Comparison of ENCODE assay signal across 8 cellular contexts in genomic region chr11:2305140-2305861, GRCh38. TPM values are rescaled to one million over a fixed set of nuclear protein-coding genes. Genes with fewer than 3 reads are reported as not detected.
DNase-seq lines count a peak whose midpoint lies in the region; ATAC-seq and TF ChIP-seq lines count a peak whose summit lies in the region.

No MANE protein-coding gene starts in this region.

- no peak for TF ChIP-seq EP300 in Ishikawa (IDR thresholded peaks at IDR 0.05; ENCODE audit: borderline replicate concordance)

- H3K9me3 ChIP-seq in SU-DHL-6 (ENCODE audit: insufficient read depth, low read length) (no peaks in the 10 kb centered on the region), psoas muscle (no peaks in the 10 kb centered on the region), upper lobe of right lung (no peaks in the 10 kb centered on the region)

- peak; percentile 84 for DNase-seq in D341Med (ENCODE audit: low spot score)
- peak; percentile 78 for DNase-seq in activated naive CD8-positive, alpha-beta T cell treated with anti-CD3 and anti-CD28 coated beads, Interleukin-2, amount 50 U/mL, for 16 hours (ENCODE audit: low read depth, low spot score)
- DNase-seq in cardiac septum (ENCODE audit: low spot score), result peak; percentile 96
- DNase-seq in psoas muscle, result peak; percentile 87 to 92
- DNase-seq in upper lobe of right lung, result peak; percentile 94

- ATAC-seq in psoas muscle (peak; percentile 87 to 94 (median 90)), upper lobe of right lung (peak; percentile 76), GM19395 (IDR thresholded peaks at IDR 0.05; ENCODE audit: unreplicated experiment) (no peak)

- peak; percentile 93 for TF ChIP-seq CTCF in SU-DHL-6 (IDR thresholded peaks at IDR 0.05; ENCODE audit: insufficient read depth, low read length, poor library complexity, severe bottlenecking)
- TF ChIP-seq CTCF in psoas muscle (IDR thresholded peaks at IDR 0.05), result peak; percentile 86
- peak; percentile 88 for TF ChIP-seq CTCF in upper lobe of right lung (IDR thresholded peaks at IDR 0.05)

- H3K27me3 ChIP-seq in SU-DHL-6 (ENCODE audit: low read length) (no peaks in the 10 kb centered on the region), psoas muscle (ENCODE audit: insufficient read depth in 3 of 3, low read length in 2 of 3) (no peaks in the 10 kb centered on the region), upper lobe of right lung (no peaks in the 10 kb centered on the region)

- H3K4me1 ChIP-seq in psoas muscle (peaks cover 7% of the 10 kb centered on the region), upper lobe of right lung (peaks cover 38% of the 10 kb centered on the region)

- H3K36me3 ChIP-seq in SU-DHL-6 (ENCODE audit: low read length), result no peaks in the 10 kb centered on the region
- H3K36me3 ChIP-seq in psoas muscle (ENCODE audit: insufficient read depth in 1 of 2, low read depth in 1 of 2), result no peaks in the 10 kb centered on the region
- no peaks in the 10 kb centered on the region for H3K36me3 ChIP-seq in upper lobe of right lung

- peak; percentile 94 for TF ChIP-seq RAD21 in Ishikawa (IDR thresholded peaks at IDR 0.05; ENCODE audit: low read depth)

- no peaks in the 10 kb centered on the region for H3K9me2 ChIP-seq in SU-DHL-6 (replicated peaks; ENCODE audit: insufficient read depth, low read length)

- H2AFZ ChIP-seq in SU-DHL-6 (ENCODE audit: low read depth, low read length, severe bottlenecking), result no peak overlapping the region

- no peaks in the 10 kb centered on the region for H4K20me1 ChIP-seq in SU-DHL-6 (ENCODE audit: low read depth, low read length)

- H3K79me2 ChIP-seq in SU-DHL-6 (ENCODE audit: insufficient read depth, low read length), result no peaks in the 10 kb centered on the region

- no peak overlapping the region for H3K9ac ChIP-seq in SU-DHL-6 (ENCODE audit: low read length)

- H3K4me3 ChIP-seq in SU-DHL-6 (ENCODE audit: insufficient read depth, low read length, poor library complexity, severe bottlenecking), result no peak overlapping the region
- H3K4me3 ChIP-seq in psoas muscle, result no peak overlapping the region
- H3K4me3 ChIP-seq in upper lobe of right lung, result no peak overlapping the region

- H3K4me2 ChIP-seq in SU-DHL-6 (ENCODE audit: low read depth, low read length, poor library complexity, severe bottlenecking), result no peak overlapping the region

- H3K27ac ChIP-seq in SU-DHL-6 (ENCODE audit: low read depth, low read length) (no peak overlapping the region), psoas muscle (no peak overlapping the region), upper lobe of right lung (peak overlapping the region; percentile 48)

- WGBS in psoas muscle, 3 donors, result 31 to 39% (median 35%) methylated on average over 9 to 10 of the region's 10 CpGs

- H3F3A ChIP-seq in SU-DHL-6 (ENCODE audit: insufficient read depth), result no peaks in the 10 kb centered on the region

- intact Hi-C loops in cardiac septum (cut with DNase I) (loop anchor here (1.0 to 10.0 kb wide), 3 partner anchors 92 to 580 kb away; partner anchors contain the start of gene CDKN1C), psoas muscle (cut with DNase I) (loop anchor here (1.0 to 10.0 kb wide), 5 partner anchors 110 to 590 kb away; partner anchors contain the start of gene CDKN1C (in 1 of the 2)), upper lobe of right lung (cut with DNase I) (no loop called here)

TF ChIP-seq in Ishikawa, 13 proteins besides CTCF, POLR2A, EP300 and RAD21:
- TF ChIP-seq ZBTB7A (IDR thresholded peaks at IDR 0.05; ENCODE audit: low read depth) (no peak), FOXM1 (IDR thresholded peaks at IDR 0.05; ENCODE audit: borderline replicate concordance, low read depth) (no peak), REST (IDR thresholded peaks at IDR 0.05; ENCODE audit: low read depth) (no peak), MAX (IDR thresholded peaks at IDR 0.05) (no peak), YY1 (IDR thresholded peaks at IDR 0.05; ENCODE audit: low read depth) (no peak), TCF12 (IDR thresholded peaks at IDR 0.05; ENCODE audit: low read depth) (no peak), CEBPB (IDR thresholded peaks at IDR 0.05) (no peak), USF1 (IDR thresholded peaks at IDR 0.05) (no peak), NFIC (IDR thresholded peaks at IDR 0.05) (no peak), TAF1 (IDR thresholded peaks at IDR 0.05; ENCODE audit: low read depth) (no peak), CREB1 (IDR thresholded peaks at IDR 0.05; ENCODE audit: low read depth) (no peak), TEAD4 (IDR thresholded peaks at IDR 0.05) (no peak), EGR1 (IDR thresholded peaks at IDR 0.05) (no peak)
TF ChIP-seq in Ishikawa: peak in this region for 0.

RNA-seq across cellular contexts. Expression of gene TSPAN32, which starts 3.5 kb away (rescaled TPM):
- total RNA-seq in cardiac septum, result 26.2 TPM
- under 1 TPM in 3 of 4 donors, not detected in 1; 0.13 to 0.56 (median 0.54) TPM for total RNA-seq in psoas muscle
- under 1 TPM; 0.04 to 0.29 (median 0.04) TPM for polyA plus RNA-seq in psoas muscle
- total RNA-seq in upper lobe of right lung, result 12.2 TPM

RNA-seq across cellular contexts. Expression of gene C11orf21, which starts 3.6 kb away (rescaled TPM):
- total RNA-seq in cardiac septum, result 23.2 TPM
- total RNA-seq in psoas muscle, result under 1 TPM in 3 of 4 donors, not detected in 1; 0.21 to 0.40 (median 0.22) TPM
- polyA plus RNA-seq in psoas muscle, result under 1 TPM; 0.04 to 0.18 (median 0.12) TPM
- 6.5 TPM for total RNA-seq in upper lobe of right lung

RNA-seq across cellular contexts. Expression of gene ASCL2, which starts 34.9 kb away (rescaled TPM):
- not detected for total RNA-seq in cardiac septum
- not detected for total RNA-seq in psoas muscle
- polyA plus RNA-seq in psoas muscle, result under 1 TPM in 2 of 3 donors, not detected in 1; 0.03 to 0.08 TPM
- 2.2 TPM for total RNA-seq in upper lobe of right lung
